In the genomic region with DNA sequence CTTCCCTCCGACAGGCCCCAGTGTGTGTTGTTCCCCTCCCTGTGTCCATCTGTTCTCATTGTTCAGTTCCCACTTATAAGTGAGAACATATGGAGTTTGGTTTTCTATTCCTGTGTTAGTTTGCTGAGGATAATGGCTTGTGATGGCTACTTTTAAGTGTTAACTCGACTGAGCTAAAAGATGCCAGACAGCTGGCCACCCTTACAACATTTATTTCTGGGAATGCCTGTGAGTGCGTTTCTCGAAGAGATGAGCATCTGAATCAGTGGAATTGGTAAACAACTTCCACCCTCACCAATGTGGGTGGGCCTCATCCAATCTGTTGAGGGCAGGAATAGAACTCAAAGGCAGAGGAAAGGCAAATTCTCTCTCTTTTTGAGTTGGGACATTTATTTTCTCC, we compare ENCODE assay signal across 1 cellular context.
TF ChIP-seq lines count a peak whose summit lies in the region.

No MANE protein-coding gene starts in this region.

TF ChIP-seq in HEK293, 187 proteins besides CTCF, POLR2A, EP300 and RAD21 (continued from another document):
- no peak for TF ChIP-seq ZNF76 (tag by site-specific recombination; IDR thresholded peaks at IDR 0.05; ENCODE audit: borderline replicate concordance, low read depth)
